18 cellular contexts compared by ENCODE assay signal in the genomic region with DNA sequence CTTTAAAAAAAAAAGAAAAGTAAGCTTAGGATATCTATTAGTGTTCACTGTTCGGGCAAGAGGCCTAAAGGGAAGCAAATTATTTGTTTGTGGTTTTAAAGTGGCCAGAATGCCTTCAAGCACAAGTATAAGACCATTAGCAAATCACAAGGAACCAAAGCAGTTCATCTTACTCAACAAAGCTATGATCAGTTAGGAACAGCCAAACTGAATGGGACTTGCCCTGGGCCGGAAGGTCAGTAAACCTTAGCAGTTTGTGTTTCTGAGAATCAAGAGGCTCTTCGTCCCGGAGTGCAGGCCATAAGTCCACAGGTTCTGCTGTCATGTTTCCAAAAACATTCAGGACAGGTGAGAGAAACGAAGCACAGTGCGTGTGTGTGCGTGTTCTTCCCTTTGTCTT. TPM values are rescaled to one million over a fixed set of nuclear protein-coding genes. Genes with fewer than 3 reads are reported as not detected.
DNase-seq lines count a peak whose midpoint lies in the region; ATAC-seq and TF ChIP-seq lines count a peak whose summit lies in the region.
"Had no signal": no experiment of that assay in that cellular context is flagged by ENCODE, and none has a peak within 500 bp of the region (broad histone marks: within the 10 kb centered on the region; RNA-seq: fewer than 3 reads in every experiment).

No MANE protein-coding gene starts in this region.

- H3K36me3 ChIP-seq in left ventricle myocardium inferior (no peaks in the 10 kb centered on the region), left lung (no peaks in the 10 kb centered on the region), stomach smooth muscle (ENCODE audit: control insufficient read depth in 2 of 2, insufficient read depth in 2 of 2, low read length in 2 of 2) (no peaks in the 10 kb centered on the region)
- H3K36me3 ChIP-seq: brain microvascular endothelial cell had no signal

- intact Hi-C loops in left ventricle myocardium inferior (cut with micrococcal nuclease) (no loop called here), cardiac septum (cut with DNase I) (no loop called here), left lung (cut with DNase I) (no loop called here)

- DNase-seq in left ventricle myocardium inferior (no peak), cardiac septum (ENCODE audit: low spot score) (no peak), left lung (peak in 1 of 2 donors; percentile 38), H4 (ENCODE audit: low spot score) (no peak), foreskin keratinocyte (no peak)
- DNase-seq: activated B cell treated with CpG ODN at 0.5 μM for 24 hours; activated CD8-positive, alpha-beta memory T cell treated with anti-CD3 and anti-CD28 coated beads, Interleukin-2, amount 50 U/mL, for 4 hours; activated naive CD4-positive, alpha-beta T cell treated with Interleukin-2 at 50 U/mL for 16 hours; brain microvascular endothelial cell; effector CD4-positive, alpha-beta T cell; GOT3; NCI-H1092 treated with DMSO at 0.1 percent for 48 hours; nucleus accumbens; stimulated activated naive B cell treated with anti-CD40 and anti-IgM and Interleukin-4, amounts not matched to agents 10 μg/mL and 1 μg/mL and 100 μg/mL, for 72 hours had no signal

- peak overlapping the region; percentile 12 to 30 for H3K9ac ChIP-seq in stomach smooth muscle (ENCODE audit: low read length in 2 of 2)

- H3K27ac Mint-ChIP-seq in activated T-helper 17 cell treated with anti-CD3 and anti-CD28 coated beads, Interleukin-2, amount 50 U/mL, for 72 hours: peak overlapping the region; percentile 31
- H3K27ac Mint-ChIP-seq: stimulated activated naive B cell treated with anti-CD40 and anti-IgM and Interleukin-4, amounts not matched to agents 10 μg/mL and 1 μg/mL and 100 μg/mL, for 72 hours had no signal

- H3K4me3 ChIP-seq in left ventricle myocardium inferior (peak overlapping the region; percentile 4), left lung (no peak overlapping the region), stomach smooth muscle (ENCODE audit: low read length in 2 of 2) (no peak overlapping the region)
- H3K4me3 ChIP-seq: skin epidermis had no signal

- TF ChIP-seq CTCF in left ventricle myocardium inferior (IDR thresholded peaks at IDR 0.05; ENCODE audit: borderline replicate concordance) (no peak), left lung (IDR thresholded peaks at IDR 0.05) (no peak), foreskin keratinocyte (conservative IDR thresholded peaks at IDR 0.05) (no peak)

- H3K9me3 ChIP-seq in left ventricle myocardium inferior (replicated peaks) (no peaks in the 10 kb centered on the region), left lung (no peaks in the 10 kb centered on the region), stomach smooth muscle (ENCODE audit: control insufficient read depth in 2 of 2, low read length in 2 of 2) (no peaks in the 10 kb centered on the region)

- H3K27me3 ChIP-seq in left ventricle myocardium inferior (ENCODE audit: low read depth) (no peaks in the 10 kb centered on the region), left lung (no peaks in the 10 kb centered on the region), stomach smooth muscle (ENCODE audit: control insufficient read depth in 1 of 2, insufficient read depth in 2 of 2, low read length in 2 of 2) (no peaks in the 10 kb centered on the region), foreskin keratinocyte (no peaks in the 10 kb centered on the region)
- H3K27me3 ChIP-seq: brain microvascular endothelial cell had no signal

- H3K27ac ChIP-seq in left ventricle myocardium inferior (replicated peaks) (peak overlapping the region; percentile 43), left lung (peak overlapping the region in 1 of 2 donors; percentile 28), stomach smooth muscle (ENCODE audit: low read length) (peak overlapping the region; percentile 65), foreskin keratinocyte (no peak overlapping the region)
- H3K27ac ChIP-seq: brain microvascular endothelial cell, skin epidermis had no signal

- no peak overlapping the region for H3K4me3 Mint-ChIP-seq in activated T-helper 17 cell treated with anti-CD3 and anti-CD28 coated beads, Interleukin-2, amount 50 U/mL, for 72 hours
- H3K4me3 Mint-ChIP-seq: activated B cell treated with CpG ODN at 0.5 μM for 24 hours; stimulated activated naive B cell treated with anti-CD40 and anti-IgM and Interleukin-4, amounts not matched to agents 10 μg/mL and 1 μg/mL and 100 μg/mL, for 72 hours had no signal

- peaks cover 42% of the 10 kb centered on the region for H3K36me3 Mint-ChIP-seq in activated T-helper 17 cell treated with anti-CD3 and anti-CD28 coated beads, Interleukin-2, amount 50 U/mL, for 72 hours (ENCODE audit: low read depth)

- H3K4me1 ChIP-seq in left ventricle myocardium inferior: peaks cover 85% of the 10 kb centered on the region
- peaks cover 22 to 52% of the 10 kb centered on the region in 2 donors for H3K4me1 ChIP-seq in left lung
- H3K4me1 ChIP-seq in stomach smooth muscle (ENCODE audit: control insufficient read depth, insufficient read depth, low read length): peaks cover 18% of the 10 kb centered on the region
- peaks cover 13% of the 10 kb centered on the region for H3K4me1 ChIP-seq in foreskin keratinocyte

- no peaks in the 10 kb centered on the region for H3K27me3 Mint-ChIP-seq in activated T-helper 17 cell treated with anti-CD3 and anti-CD28 coated beads, Interleukin-2, amount 50 U/mL, for 72 hours
- H3K27me3 Mint-ChIP-seq: activated B cell treated with CpG ODN at 0.5 μM for 24 hours; stimulated activated naive B cell treated with anti-CD40 and anti-IgM and Interleukin-4, amounts not matched to agents 10 μg/mL and 1 μg/mL and 100 μg/mL, for 72 hours had no signal

- H3K4me1 Mint-ChIP-seq in activated T-helper 17 cell treated with anti-CD3 and anti-CD28 coated beads, Interleukin-2, amount 50 U/mL, for 72 hours: peaks cover 23% of the 10 kb centered on the region

- ATAC-seq in activated T-helper 17 cell treated with anti-CD3 and anti-CD28 coated beads, Interleukin-2, amount 50 U/mL, for 72 hours (replicated peaks): no peak
- ATAC-seq in left lung: peak; percentile 55
- no peak for ATAC-seq in GM19455 (IDR thresholded peaks at IDR 0.05; ENCODE audit: unreplicated experiment)
- ATAC-seq in foreskin keratinocyte: no peak
- ATAC-seq: stimulated activated naive B cell treated with anti-CD40 and anti-IgM and Interleukin-4, amounts not matched to agents 10 μg/mL and 1 μg/mL and 100 μg/mL, for 72 hours had no signal

- H3K9me3 Mint-ChIP-seq in activated T-helper 17 cell treated with anti-CD3 and anti-CD28 coated beads, Interleukin-2, amount 50 U/mL, for 72 hours: no peaks in the 10 kb centered on the region
- H3K9me3 Mint-ChIP-seq: activated B cell treated with CpG ODN at 0.5 μM for 24 hours; stimulated activated naive B cell treated with anti-CD40 and anti-IgM and Interleukin-4, amounts not matched to agents 10 μg/mL and 1 μg/mL and 100 μg/mL, for 72 hours had no signal

RNA-seq across cellular contexts. Expression of a gene that starts 4.5 kb away (rescaled TPM):
- total RNA-seq in left ventricle myocardium inferior: 99.1 TPM
- total RNA-seq in cardiac septum: 108 TPM
- total RNA-seq in activated T-helper 17 cell treated with anti-CD3 and anti-CD28 coated beads, Interleukin-2, amount 50 U/mL, for 72 hours: 10 to 100 TPM; 37.1 to 41.6 TPM
- total RNA-seq in left lung: 10 to 100 TPM; 53.7 to 57.0 TPM
- 7.1 and 7.7 TPM in 2 replicates for total RNA-seq in H4 (2014; rRNA removed; shearing (Covaris generic))
- 11.7 and 14.6 TPM in 2 replicates for total RNA-seq in foreskin keratinocyte
- 14.6 and 16.9 TPM in 2 replicates for polyA plus RNA-seq in foreskin keratinocyte
